ENCODE assay signal across 6 cellular contexts in genomic region chr11:64869571-64870175, GRCh38. TPM values are rescaled to one million over a fixed set of nuclear protein-coding genes. Genes with fewer than 3 reads are reported as not detected.
DNase-seq lines count a peak whose midpoint lies in the region; ATAC-seq and TF ChIP-seq lines count a peak whose summit lies in the region.

No MANE protein-coding gene starts in this region.

- no peaks in the 10 kb centered on the region for H3K9me3 ChIP-seq in mucosa of descending colon

- H3K4me3 Mint-ChIP-seq in activated CD8-positive, alpha-beta T cell treated with anti-CD3 and anti-CD28 coated beads, Interleukin-2, amount 10 ng/mL, durations not matched to agents 7 days and 5 days, result peak overlapping the region; percentile 49

- H3K4me3 ChIP-seq in mucosa of descending colon, result no peak overlapping the region

- peaks cover 89% of the 10 kb centered on the region for H3K4me1 Mint-ChIP-seq in activated CD8-positive, alpha-beta T cell treated with anti-CD3 and anti-CD28 coated beads, Interleukin-2, amount 10 ng/mL, durations not matched to agents 7 days and 5 days (ENCODE audit: low read depth)

- H3K36me3 ChIP-seq in mucosa of descending colon (ENCODE audit: low read depth), result no peaks in the 10 kb centered on the region

- peak; percentile 46 for DNase-seq in ELR (ENCODE audit: low read depth)
- DNase-seq in activated CD8-positive, alpha-beta T cell treated with anti-CD3 and anti-CD28 coated beads, Interleukin-2, amount 10 ng/mL, durations not matched to agents 7 days and 5 days, result no peak
- no peak for DNase-seq in mucosa of descending colon
- no peak for DNase-seq in Ammon's horn (ENCODE audit: low spot score)

- H3K9me3 Mint-ChIP-seq in activated CD8-positive, alpha-beta T cell treated with anti-CD3 and anti-CD28 coated beads, Interleukin-2, amount 10 ng/mL, durations not matched to agents 7 days and 5 days (ENCODE audit: insufficient read depth), result no peaks in the 10 kb centered on the region

- CTCF ChIA-PET in activated CD8-positive, alpha-beta T cell treated with anti-CD3 and anti-CD28 coated beads, Interleukin-2, amount 10 ng/mL, durations not matched to agents 7 days and 5 days (lab: Charles Lee), result interaction anchor here (1.0 to 16.5 kb wide), 8 partner anchors 8 to 225 kb away, joined by 3 to 323 read pairs (median 16); partner anchors contain the start of genes CDC42BPG and EHD1

- intact Hi-C loops in mucosa of descending colon (cut with DNase I, micrococcal nuclease), result no loop called here

- H3K36me3 Mint-ChIP-seq in activated CD8-positive, alpha-beta T cell treated with anti-CD3 and anti-CD28 coated beads, Interleukin-2, amount 10 ng/mL, durations not matched to agents 7 days and 5 days (ENCODE audit: low read depth), result peaks cover 65% of the 10 kb centered on the region

- POLR2A ChIA-PET in activated CD8-positive, alpha-beta T cell treated with anti-CD3 and anti-CD28 coated beads, Interleukin-2, amount 10 ng/mL, durations not matched to agents 7 days and 5 days (lab: Charles Lee), result interaction anchor here (0.9 to 27.1 kb wide), 5 partner anchors 9 to 22 kb away, joined by 3 to 469 read pairs (median 11); partner anchors contain the start of gene EHD1

- peaks cover 47% of the 10 kb centered on the region for H3K4me1 ChIP-seq in mucosa of descending colon (ENCODE audit: low read depth)

- peak overlapping the region; percentile 86 for H3K27ac Mint-ChIP-seq in activated CD8-positive, alpha-beta T cell treated with anti-CD3 and anti-CD28 coated beads, Interleukin-2, amount 10 ng/mL, durations not matched to agents 7 days and 5 days

- ATAC-seq in activated CD8-positive, alpha-beta T cell treated with anti-CD3 and anti-CD28 coated beads, Interleukin-2, amount 10 ng/mL, durations not matched to agents 7 days and 5 days, result peak; percentile 45
- ATAC-seq in mucosa of descending colon (peak; percentile 8), GM19328 (IDR thresholded peaks at IDR 0.05; ENCODE audit: unreplicated experiment) (no peak), GM21619 (IDR thresholded peaks at IDR 0.05; ENCODE audit: unreplicated experiment) (no peak)

- no peaks in the 10 kb centered on the region for H3K27me3 Mint-ChIP-seq in activated CD8-positive, alpha-beta T cell treated with anti-CD3 and anti-CD28 coated beads, Interleukin-2, amount 10 ng/mL, durations not matched to agents 7 days and 5 days (ENCODE audit: low read depth)

- no peak for TF ChIP-seq CTCF in mucosa of descending colon (IDR thresholded peaks at IDR 0.05)

RNA-seq across cellular contexts. Expression of gene EHD1, which starts 8.7 kb away (rescaled TPM):
- 100 to 1,000 TPM; 145 to 150 TPM for total RNA-seq in activated CD8-positive, alpha-beta T cell treated with anti-CD3 and anti-CD28 coated beads, Interleukin-2, amount 10 ng/mL, durations not matched to agents 7 days and 5 days
- total RNA-seq in mucosa of descending colon, result 10 to 100 TPM; 58.3 to 85.9 (median 81.5) TPM

RNA-seq across cellular contexts. Expression of gene CDC42BPG, which starts 25.2 kb away (rescaled TPM):
- 1 to 10 TPM in 1 of 2 experiments, under 1 TPM in 1; 0.61 to 1.2 TPM for total RNA-seq in activated CD8-positive, alpha-beta T cell treated with anti-CD3 and anti-CD28 coated beads, Interleukin-2, amount 10 ng/mL, durations not matched to agents 7 days and 5 days
- 10 to 100 TPM; 24.3 to 73.1 (median 32.3) TPM for total RNA-seq in mucosa of descending colon

RNA-seq across cellular contexts. Expression of gene ATG2A, which starts 47.3 kb away (rescaled TPM):
- total RNA-seq in activated CD8-positive, alpha-beta T cell treated with anti-CD3 and anti-CD28 coated beads, Interleukin-2, amount 10 ng/mL, durations not matched to agents 7 days and 5 days, result 10 to 100 TPM; 20.6 to 23.1 TPM
- total RNA-seq in mucosa of descending colon, result 10 to 100 TPM; 35.4 to 39.8 (median 36.6) TPM

RNA-seq across cellular contexts. Expression of gene PPP2R5B, which starts 54.8 kb away (rescaled TPM):
- 10 to 100 TPM; 13.7 to 14.0 TPM for total RNA-seq in activated CD8-positive, alpha-beta T cell treated with anti-CD3 and anti-CD28 coated beads, Interleukin-2, amount 10 ng/mL, durations not matched to agents 7 days and 5 days
- 10 to 100 TPM; 23.0 to 39.7 (median 23.2) TPM for total RNA-seq in mucosa of descending colon

RNA-seq across cellular contexts. Expression of gene MEN1, which starts 59.3 kb away (rescaled TPM):
- 10 to 100 TPM; 32.9 to 34.0 TPM for total RNA-seq in activated CD8-positive, alpha-beta T cell treated with anti-CD3 and anti-CD28 coated beads, Interleukin-2, amount 10 ng/mL, durations not matched to agents 7 days and 5 days
- 10 to 100 TPM; 19.3 to 26.4 (median 21.9) TPM for total RNA-seq in mucosa of descending colon

Comparison
In these comparisons a context has a peak if more than half of its experiments do, and no peak if none do; other contexts are left out.
1. ATAC-seq: peak in activated CD8-positive, alpha-beta T cell treated with anti-CD3 and anti-CD28 coated beads, Interleukin-2, amount 10 ng/mL, durations not matched to agents 7 days and 5 days (single experiment) and mucosa of descending colon (single experiment); none in GM19328 (single experiment) and GM21619 (single experiment).
2. RNA of gene CDC42BPG, which starts 25.2 kb away (total RNA-seq): 24.3 to 73.1 TPM in mucosa of descending colon; 0.61 to 1.2 TPM in activated CD8-positive, alpha-beta T cell treated with anti-CD3 and anti-CD28 coated beads, Interleukin-2, amount 10 ng/mL, durations not matched to agents 7 days and 5 days; every median in the first group is over 10 times any median in the second.